1 cellular context compared by ENCODE assay signal in the genomic region with DNA sequence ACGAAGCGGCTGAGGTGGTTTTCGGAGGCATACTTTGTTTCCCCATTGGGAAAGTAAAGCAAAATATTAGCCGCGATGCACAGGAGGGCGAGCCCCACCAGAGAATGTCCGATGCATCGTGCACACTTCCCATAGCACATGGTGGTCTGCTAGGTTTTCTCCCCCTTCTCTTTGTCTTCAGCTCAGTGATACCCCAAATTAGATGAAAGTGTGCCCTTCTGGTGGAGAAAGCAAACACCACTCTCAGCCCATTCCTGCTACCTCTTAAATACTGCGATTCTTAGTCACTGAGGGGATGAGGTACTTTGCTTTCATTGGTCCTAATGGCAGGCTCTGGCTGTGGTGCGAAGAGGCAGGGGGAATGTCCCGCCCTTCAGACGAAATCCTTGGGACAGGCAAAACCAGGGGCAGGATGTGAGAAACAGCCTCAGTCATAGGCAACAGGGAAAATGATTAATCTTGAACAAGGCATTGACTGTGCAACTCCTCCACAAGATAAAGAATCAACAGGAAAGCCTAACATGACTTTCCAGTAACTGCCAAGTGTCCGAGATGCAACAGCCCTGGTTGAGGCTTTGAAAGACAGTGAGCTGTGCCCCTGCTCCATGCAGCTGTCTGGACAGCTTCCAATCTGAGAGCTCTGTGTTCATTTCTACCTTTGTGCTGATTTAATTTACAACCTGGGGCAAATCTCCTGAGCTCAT.
TF ChIP-seq lines count a peak whose summit lies in the region.

A gene with protein sequence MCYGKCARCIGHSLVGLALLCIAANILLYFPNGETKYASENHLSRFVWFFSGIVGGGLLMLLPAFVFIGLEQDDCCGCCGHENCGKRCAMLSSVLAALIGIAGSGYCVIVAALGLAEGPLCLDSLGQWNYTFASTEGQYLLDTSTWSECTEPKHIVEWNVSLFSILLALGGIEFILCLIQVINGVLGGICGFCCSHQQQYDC (minus strand): TSS at position 242 of the 704 bp plus-strand sequence. CDS start 102 bp downstream, at position 140.

TF ChIP-seq in HepG2, 621 proteins besides CTCF, POLR2A, EP300 and RAD21 (continued from another document and continues in another):
- TF ChIP-seq, protein P1, sequence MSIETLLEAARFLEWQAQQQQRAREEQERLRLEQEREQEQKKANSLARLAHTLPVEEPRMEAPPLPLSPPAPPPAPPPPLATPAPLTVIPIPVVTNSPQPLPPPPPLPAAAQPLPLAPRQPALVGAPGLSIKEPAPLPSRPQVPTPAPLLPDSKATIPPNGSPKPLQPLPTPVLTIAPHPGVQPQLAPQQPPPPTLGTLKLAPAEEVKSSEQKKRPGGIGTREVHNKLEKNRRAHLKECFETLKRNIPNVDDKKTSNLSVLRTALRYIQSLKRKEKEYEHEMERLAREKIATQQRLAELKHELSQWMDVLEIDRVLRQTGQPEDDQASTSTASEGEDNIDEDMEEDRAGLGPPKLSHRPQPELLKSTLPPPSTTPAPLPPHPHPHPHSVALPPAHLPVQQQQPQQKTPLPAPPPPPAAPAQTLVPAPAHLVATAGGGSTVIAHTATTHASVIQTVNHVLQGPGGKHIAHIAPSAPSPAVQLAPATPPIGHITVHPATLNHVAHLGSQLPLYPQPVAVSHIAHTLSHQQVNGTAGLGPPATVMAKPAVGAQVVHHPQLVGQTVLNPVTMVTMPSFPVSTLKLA (IDR thresholded peaks at IDR 0.05): no peak
- peak; percentile 52; the same call in 1 of the 2 replicates for TF ChIP-seq ZNF441 (CRISPR knock-in tag; IDR thresholded peaks at IDR 0.05; ENCODE audit: borderline replicate concordance)
- no peak for TF ChIP-seq KIAA2018 (CRISPR knock-in tag; IDR thresholded peaks at IDR 0.05; ENCODE audit: borderline replicate concordance)
- peak; percentile 66; the same call in 1 of the 2 replicates for TF ChIP-seq NFATC3 (CRISPR knock-in tag; IDR thresholded peaks at IDR 0.05)
- 0 out of 2 replicates have a peak, but pooled peaks have one; percentile 56 for TF ChIP-seq ZNF34 (CRISPR knock-in tag; IDR thresholded peaks at IDR 0.05; ENCODE audit: borderline replicate concordance)
- TF ChIP-seq GRHL1 (CRISPR knock-in tag; conservative IDR thresholded peaks at IDR 0.05): no peak
- peak; percentile 57; the same call in 1 of the 2 replicates for TF ChIP-seq ZFX (CRISPR knock-in tag; IDR thresholded peaks at IDR 0.05; ENCODE audit: low read depth)
- TF ChIP-seq ZNF629 (CRISPR knock-in tag; conservative IDR thresholded peaks at IDR 0.05): peak; percentile 82
- TF ChIP-seq, protein P2, sequence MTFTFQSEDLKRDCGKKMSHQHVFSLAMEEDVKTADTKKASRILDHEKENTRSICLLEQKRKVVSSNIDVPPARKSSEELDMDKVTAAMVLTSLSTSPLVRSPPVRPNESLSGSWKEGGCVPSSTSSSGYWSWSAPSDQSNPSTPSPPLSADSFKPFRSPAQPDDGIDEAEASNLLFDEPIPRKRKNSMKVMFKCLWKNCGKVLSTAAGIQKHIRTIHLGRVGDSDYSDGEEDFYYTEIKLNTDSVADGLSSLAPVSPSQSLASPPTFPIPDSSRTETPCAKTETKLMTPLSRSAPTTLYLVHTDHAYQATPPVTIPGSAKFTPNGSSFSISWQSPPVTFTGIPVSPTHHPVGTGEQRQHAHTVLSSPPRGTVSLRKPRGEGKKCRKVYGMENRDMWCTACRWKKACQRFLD (CRISPR knock-in tag; IDR thresholded peaks at IDR 0.05; ENCODE audit: borderline replicate concordance): peak; percentile 43; the same call in 1 of the 2 replicates
- no peak for TF ChIP-seq FOXO4 (CRISPR knock-in tag; conservative IDR thresholded peaks at IDR 0.05)
- TF ChIP-seq, protein P3, sequence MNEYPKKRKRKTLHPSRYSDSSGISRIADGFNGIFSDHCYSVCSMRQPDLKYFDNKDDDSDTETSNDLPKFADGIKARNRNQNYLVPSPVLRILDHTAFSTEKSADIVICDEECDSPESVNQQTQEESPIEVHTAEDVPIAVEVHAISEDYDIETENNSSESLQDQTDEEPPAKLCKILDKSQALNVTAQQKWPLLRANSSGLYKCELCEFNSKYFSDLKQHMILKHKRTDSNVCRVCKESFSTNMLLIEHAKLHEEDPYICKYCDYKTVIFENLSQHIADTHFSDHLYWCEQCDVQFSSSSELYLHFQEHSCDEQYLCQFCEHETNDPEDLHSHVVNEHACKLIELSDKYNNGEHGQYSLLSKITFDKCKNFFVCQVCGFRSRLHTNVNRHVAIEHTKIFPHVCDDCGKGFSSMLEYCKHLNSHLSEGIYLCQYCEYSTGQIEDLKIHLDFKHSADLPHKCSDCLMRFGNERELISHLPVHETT (CRISPR knock-in tag; conservative IDR thresholded peaks at IDR 0.05): 0 out of 2 replicates have a peak, but pooled peaks have one; percentile 32
- no peak for TF ChIP-seq NONO (IDR thresholded peaks at IDR 0.05)
- peak; percentile 78 for TF ChIP-seq NONO (CRISPR knock-in tag; conservative IDR thresholded peaks at IDR 0.05)
- TF ChIP-seq ZFP62 (CRISPR knock-in tag; IDR thresholded peaks at IDR 0.05): no peak
- TF ChIP-seq MYC (CRISPR knock-in tag; IDR thresholded peaks at IDR 0.05; ENCODE audit: borderline replicate concordance): peak; percentile 70; the same call in 1 of the 2 replicates
- TF ChIP-seq ARID5B (CRISPR knock-in tag; IDR thresholded peaks at IDR 0.05): peak; percentile 79; the same call in 1 of the 2 replicates
- TF ChIP-seq POGZ (CRISPR knock-in tag; IDR thresholded peaks at IDR 0.05): peak; percentile 82
- TF ChIP-seq PBX3 (CRISPR knock-in tag; IDR thresholded peaks at IDR 0.05; ENCODE audit: borderline replicate concordance): no peak
- no peak for TF ChIP-seq ZNF747 (CRISPR knock-in tag; IDR thresholded peaks at IDR 0.05; ENCODE audit: borderline replicate concordance)
